32 cellular contexts compared by ENCODE assay signal in the genomic region with DNA sequence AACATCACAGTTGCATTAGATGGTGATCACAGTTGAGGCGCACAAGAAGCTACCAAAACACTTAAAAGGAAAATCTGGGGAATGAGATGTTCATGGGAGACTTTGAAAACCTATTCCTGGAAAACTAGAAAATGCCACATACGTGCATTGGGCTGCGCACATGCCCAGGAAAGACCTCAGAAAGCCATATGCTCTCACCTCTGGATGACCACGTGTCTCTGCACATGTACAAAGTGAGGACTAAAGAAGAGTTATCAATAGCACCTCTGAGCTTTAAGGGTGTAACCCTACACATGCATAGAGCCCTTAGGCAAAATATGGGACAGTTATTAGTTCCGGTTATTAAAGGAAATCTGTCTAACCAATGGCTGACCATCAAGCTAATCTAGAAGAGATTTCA.
"Had no signal": no experiment of that assay in that cellular context is flagged by ENCODE, and none has a peak within 500 bp of the region (broad histone marks: within the 10 kb centered on the region; RNA-seq: fewer than 3 reads in every experiment).

No MANE protein-coding gene starts in this region.

- H3K4me1 ChIP-seq: adrenal gland had no signal

- ATAC-seq: activated CD8-positive, alpha-beta T cell treated with anti-CD3 and anti-CD28 coated beads for 36 hours; activated naive CD4-positive, alpha-beta T cell treated with anti-CD3 and anti-CD28 coated beads, Interleukin-2, amount 50 U/mL, for 72 hours; activated T-cell treated with anti-CD3 and anti-CD28 coated beads, Interleukin-2, amount 50 U/mL, for 4 hours; activated T-cell treated with anti-CD3 and anti-CD28 coated beads, Interleukin-2, amount 50 U/mL, for 72 hours; activated T-helper 17 cell treated with anti-CD3 and anti-CD28 coated beads, Interleukin-2, amount 50 U/mL, for 72 hours had no signal

- FAIRE-seq: bronchial epithelial cell, TTC549 had no signal

- DNase-seq: activated B cell treated with CpG ODN at 0.5 μM for 24 hours; activated CD4-positive, alpha-beta memory T cell treated with anti-CD3 and anti-CD28 coated beads for 36 hours; activated CD4-positive, alpha-beta T cell treated with anti-CD3 and anti-CD28 coated beads for 4 hours; activated CD4-positive, alpha-beta T cell treated with anti-CD3 and anti-CD28 coated beads, Interleukin-2, amount 10 ng/mL, durations not matched to agents 24 days and 14 days; activated CD4-positive, alpha-beta T cell treated with anti-CD3 and anti-CD28 coated beads, Interleukin-2, amount 50 U/mL, for 1 hour; activated CD4-positive, alpha-beta T cell treated with anti-CD3 and anti-CD28 coated beads, Interleukin-2, amount 50 U/mL, for 4 hours; activated CD4-positive, CD25-positive, alpha-beta regulatory T cell treated with anti-CD3 and anti-CD28 coated beads, Interleukin-2, amount 50 U/mL, for 72 hours; activated CD8-positive, alpha-beta memory T cell treated with anti-CD3 and anti-CD28 coated beads, Interleukin-2, amount 50 U/mL, for 4 hours; activated CD8-positive, alpha-beta T cell treated with anti-CD3 and anti-CD28 coated beads for 36 hours; activated effector memory CD4-positive, alpha-beta T cell treated with anti-CD3 and anti-CD28 coated beads, Interleukin-2, amount 50 U/mL, for 16 hours; activated gamma-delta T cell treated with Interleukin-2 at 50 U/mL for 16 hours; activated naive CD4-positive, alpha-beta T cell; activated naive CD4-positive, alpha-beta T cell treated with anti-CD3 and anti-CD28 coated beads for 36 hours; activated naive CD4-positive, alpha-beta T cell treated with anti-CD3 and anti-CD28 coated beads, Interleukin-2, amount 50 U/mL, for 16 hours; activated naive CD8-positive, alpha-beta T cell treated with anti-CD3 and anti-CD28 coated beads for 36 hours; activated T-cell treated with anti-CD3 and anti-CD28 coated beads for 4 hours; activated T-cell treated with anti-CD3 and anti-CD28 coated beads, Interleukin-2, amount 50 U/mL, for 1 hour; activated T-cell treated with anti-CD3 and anti-CD28 coated beads, Interleukin-2, amount 50 U/mL, for 4 hours; activated T-cell treated with anti-CD3 and anti-CD28 coated beads, Interleukin-2, amount 50 U/mL, for 72 hours; adrenal gland; amniotic stem cell; aorta; caudate nucleus; cerebellar nuclear complex; T-helper 2 cell; T-helper 9 cell had no signal

- H3K4me3 ChIP-seq: adrenal gland, cardiac muscle cell had no signal

- H3K27ac ChIP-seq: adrenal gland, cardiac muscle cell, VCaP had no signal

- H3K36me3 ChIP-seq: adrenal gland, cardiac muscle cell had no signal

- H3K27me3 ChIP-seq: adrenal gland, cardiac muscle cell had no signal
